ENCODE assay signal across 25 cellular contexts in the genomic region with DNA sequence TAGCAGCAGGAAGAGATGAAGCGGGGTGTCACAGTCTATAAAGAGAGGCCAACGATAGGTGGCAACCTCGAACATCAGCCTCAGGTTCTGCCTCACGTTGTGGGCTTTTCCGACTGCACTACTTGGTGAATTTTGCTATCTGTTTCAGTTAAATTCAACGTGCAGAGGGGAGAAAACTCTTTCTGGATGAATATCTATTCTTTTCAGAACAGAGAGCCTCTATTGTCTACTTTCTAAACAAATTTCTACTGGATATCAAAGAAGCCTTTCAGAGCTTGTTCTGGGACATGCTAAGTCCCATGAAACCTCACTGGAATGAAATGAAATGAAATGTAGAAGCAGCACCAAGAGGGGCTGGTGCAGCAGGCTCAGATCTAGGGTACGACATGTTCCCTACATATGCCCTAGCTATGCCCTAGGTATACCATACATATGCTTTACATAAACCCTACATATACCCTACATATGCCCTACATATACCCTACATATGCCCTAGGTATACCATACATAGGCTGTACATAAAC.
DNase-seq lines count a peak whose midpoint lies in the region; TF ChIP-seq lines count a peak whose summit lies in the region.
"Had no signal": no experiment of that assay in that cellular context is flagged by ENCODE, and none has a peak within 500 bp of the region (broad histone marks: within the 10 kb centered on the region; RNA-seq: fewer than 3 reads in every experiment).

No MANE protein-coding gene starts in this region.

- intact Hi-C loops in vagina (cut with DNase I) = no loop called here

- H3K36me3 ChIP-seq in vagina = no peaks in the 10 kb centered on the region
- H3K36me3 ChIP-seq: BLaER1 treated with 17β-estradiol and CSF1 and Interleukin-3, amounts not matched to agents 10 nM and 100 nM; SJSA1 had no signal

- POLR2A ChIA-PET in HEK293T (lab: Yijun Ruan, JAX) = no interaction called here

- H3K4me3 ChIP-seq in vagina = no peak overlapping the region
- H3K4me3 ChIP-seq: BLaER1 treated with 17β-estradiol and CSF1 and Interleukin-3, amounts not matched to agents 10 nM and 100 nM; GM23248; K562; SJSA1 had no signal

- DNase-seq in caudate nucleus (lab: John Stamatoyannopoulos, UW) (peak in 16 of 61 donors; percentile 9 to 48 (median 26)), inferior parietal cortex (ENCODE audit: extremely low spot score) (peak; percentile 67), putamen (ENCODE audit: low spot score) (peak; percentile 77), vagina (ENCODE audit: extremely low spot score in 2 of 2) (no peak), HEK293T (ENCODE audit: extremely low spot score) (no peak), COLO829 (ENCODE audit: low spot score) (no peak), NCI-H345 (lab: John Stamatoyannopoulos, UW) (no peak)
- DNase-seq: CD4-positive, alpha-beta T cell; COR-L47; GM23248; H7; Kasumi-1; MV-4-11; NCI-H1105; NCI-H1436 treated with DMSO at 0.1 percent for 48 hours; NCI-H187 treated with DMSO at 0.1 percent for 48 hours; NCI-H2107; NCI-H446; NCI-H524 treated with DMSO at 0.1 percent for 48 hours; NCI-H774; NK-92 treated with Interleukin-12 subunit alpha and Interleukin-12 subunit beta, amount 100 ng/mL, for 24 hours; PC-3 had no signal

- TF ChIP-seq POLR2A in vagina (IDR thresholded peaks at IDR 0.05) = no peak

- H3K27ac ChIP-seq in caudate nucleus (ENCODE audit: low read depth, low read length) (peak overlapping the region; percentile 99), vagina (no peak overlapping the region)
- H3K27ac ChIP-seq: BLaER1 treated with 17β-estradiol and CSF1 and Interleukin-3, amounts not matched to agents 10 nM and 100 nM; GM23248; SJSA1 had no signal

- CTCF ChIA-PET in HEK293T (lab: Yijun Ruan, JAX) = no interaction called here

- no peak for TF ChIP-seq CTCF in vagina (IDR thresholded peaks at IDR 0.05)

- peaks cover 22% of the 10 kb centered on the region for H3K4me1 ChIP-seq in vagina

- H3K27me3 ChIP-seq in vagina = no peaks in the 10 kb centered on the region
- H3K27me3 ChIP-seq: BLaER1 treated with 17β-estradiol and CSF1 and Interleukin-3, amounts not matched to agents 10 nM and 100 nM; SJSA1 had no signal

- H3K9me3 ChIP-seq in vagina = no peaks in the 10 kb centered on the region
- H3K9me3 ChIP-seq: BLaER1 treated with 17β-estradiol and CSF1 and Interleukin-3, amounts not matched to agents 10 nM and 100 nM; SJSA1 had no signal

TF ChIP-seq in HEK293T, 16 proteins besides CTCF, POLR2A, EP300 and RAD21:
- no peak for TF ChIP-seq FOXA1 (IDR thresholded peaks at IDR 0.05)
- no peak for TF ChIP-seq ZNF384 (IDR thresholded peaks at IDR 0.05)
- no peak for TF ChIP-seq SUZ12 (IDR thresholded peaks at IDR 0.05)
- no peak for TF ChIP-seq ELF4 (IDR thresholded peaks at IDR 0.05)
- no peak for TF ChIP-seq FOXK2 (IDR thresholded peaks at IDR 0.05)
- TF ChIP-seq NFRKB (IDR thresholded peaks at IDR 0.05) = no peak
- no peak for TF ChIP-seq LEF1 (IDR thresholded peaks at IDR 0.05; ENCODE audit: borderline replicate concordance)
- TF ChIP-seq, protein P1, sequence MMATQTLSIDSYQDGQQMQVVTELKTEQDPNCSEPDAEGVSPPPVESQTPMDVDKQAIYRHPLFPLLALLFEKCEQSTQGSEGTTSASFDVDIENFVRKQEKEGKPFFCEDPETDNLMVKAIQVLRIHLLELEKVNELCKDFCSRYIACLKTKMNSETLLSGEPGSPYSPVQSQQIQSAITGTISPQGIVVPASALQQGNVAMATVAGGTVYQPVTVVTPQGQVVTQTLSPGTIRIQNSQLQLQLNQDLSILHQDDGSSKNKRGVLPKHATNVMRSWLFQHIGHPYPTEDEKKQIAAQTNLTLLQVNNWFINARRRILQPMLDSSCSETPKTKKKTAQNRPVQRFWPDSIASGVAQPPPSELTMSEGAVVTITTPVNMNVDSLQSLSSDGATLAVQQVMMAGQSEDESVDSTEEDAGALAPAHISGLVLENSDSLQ (IDR thresholded peaks at IDR 0.05) = no peak
- TF ChIP-seq FOXM1 (IDR thresholded peaks at IDR 0.05; ENCODE audit: borderline replicate concordance) = no peak
- TF ChIP-seq CTBP1 (IDR thresholded peaks at IDR 0.05; ENCODE audit: borderline replicate concordance) = no peak
TF ChIP-seq in HEK293T: peak in this region for 0.

Comparison
In these comparisons a context has a peak if more than half of its experiments do, and no peak if none do; other contexts are left out.
1. DNase-seq: peak in inferior parietal cortex (single experiment) and putamen (single experiment); none in vagina (0 of 2), HEK293T (single experiment), COLO829 (single experiment) and NCI-H345 (single experiment).